1 cellular context compared by ENCODE assay signal in the genomic region with DNA sequence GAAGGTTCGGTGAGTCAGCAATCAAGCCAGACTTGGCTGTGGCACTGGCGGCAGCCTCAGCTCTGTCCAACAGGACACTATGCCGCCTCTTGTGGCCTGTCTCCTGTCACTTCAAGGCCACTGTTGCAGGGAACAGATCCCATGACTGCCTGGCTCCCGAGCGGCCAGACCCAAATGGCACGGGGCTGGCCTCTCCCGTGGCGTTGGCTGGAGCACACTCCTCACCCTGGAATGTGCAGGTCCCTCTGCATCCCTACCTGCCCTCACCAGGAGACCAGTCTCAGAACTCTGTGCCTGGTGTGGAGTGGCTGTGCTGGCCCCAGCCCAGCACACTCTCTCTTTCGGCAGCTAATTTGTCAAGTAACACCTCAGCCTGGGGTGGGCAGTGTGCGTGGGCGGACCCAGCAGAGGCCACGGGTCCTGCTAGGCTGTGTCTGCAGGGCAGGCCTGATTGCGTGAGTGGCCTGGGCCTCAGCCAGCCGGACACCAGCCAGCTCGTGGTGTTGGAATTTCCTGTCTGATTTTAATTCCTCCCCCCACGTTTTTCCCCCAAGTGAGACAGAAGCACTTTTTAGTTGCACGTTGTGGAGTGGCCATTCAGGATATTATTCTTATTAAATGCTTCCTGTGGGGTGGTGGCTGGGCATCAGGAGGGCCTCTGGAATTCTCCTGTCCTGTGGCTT.
TF ChIP-seq lines count a peak whose summit lies in the region.

No MANE protein-coding gene starts in this region.

TF ChIP-seq in K562, 482 proteins besides CTCF, POLR2A, EP300 and RAD21 (continued from another document):
- TF ChIP-seq HDAC6 (IDR thresholded peaks at IDR 0.05; ENCODE audit: low read depth, low read length) (no peak), SOX6 (IDR thresholded peaks at IDR 0.05) (0 out of 2 replicates have a peak, but pooled peaks have one; percentile 17), ELF4 (CRISPR knock-in tag; IDR thresholded peaks at IDR 0.05) (no peak), FOS (IDR thresholded peaks at IDR 0.05; ENCODE audit: extremely low read depth, insufficient read length) (no peak), ZFP30 (CRISPR knock-in tag; IDR thresholded peaks at IDR 0.05; ENCODE audit: borderline replicate concordance) (no peak), TOE1 (IDR thresholded peaks at IDR 0.05; ENCODE audit: borderline replicate concordance) (peak; percentile 39; the same call in 1 of the 2 replicates), TOE1 (CRISPR knock-in tag; IDR thresholded peaks at IDR 0.05; ENCODE audit: borderline replicate concordance, low read depth) (no peak), EZH2 (IDR thresholded peaks at IDR 0.05; ENCODE audit: borderline replicate concordance, low read depth, low read length) (no peak), ZNF224 (CRISPR knock-in tag; IDR thresholded peaks at IDR 0.05) (no peak), ZNF134 (CRISPR knock-in tag; conservative IDR thresholded peaks at IDR 0.05) (no peak), JUND (IDR thresholded peaks at IDR 0.05; ENCODE audit: borderline replicate concordance, low read depth, low read length) (no peak; the same call in 1 of the 2 replicates), JUND (tag; IDR thresholded peaks at IDR 0.05; ENCODE audit: borderline replicate concordance, low read depth, low read length) (peak; percentile 49; the same call in 1 of the 3 replicates), PHF20 (IDR thresholded peaks at IDR 0.05; ENCODE audit: partially characterized antibody) (no peak), MCM5 (IDR thresholded peaks at IDR 0.05; ENCODE audit: low read depth) (no peak), THRAP3 (IDR thresholded peaks at IDR 0.05; ENCODE audit: borderline replicate concordance) (no peak), SMAD3 (CRISPR knock-in tag; conservative IDR thresholded peaks at IDR 0.05) (no peak), ZNF212 (CRISPR knock-in tag; IDR thresholded peaks at IDR 0.05) (no peak)
- TF ChIP-seq, protein P1, sequence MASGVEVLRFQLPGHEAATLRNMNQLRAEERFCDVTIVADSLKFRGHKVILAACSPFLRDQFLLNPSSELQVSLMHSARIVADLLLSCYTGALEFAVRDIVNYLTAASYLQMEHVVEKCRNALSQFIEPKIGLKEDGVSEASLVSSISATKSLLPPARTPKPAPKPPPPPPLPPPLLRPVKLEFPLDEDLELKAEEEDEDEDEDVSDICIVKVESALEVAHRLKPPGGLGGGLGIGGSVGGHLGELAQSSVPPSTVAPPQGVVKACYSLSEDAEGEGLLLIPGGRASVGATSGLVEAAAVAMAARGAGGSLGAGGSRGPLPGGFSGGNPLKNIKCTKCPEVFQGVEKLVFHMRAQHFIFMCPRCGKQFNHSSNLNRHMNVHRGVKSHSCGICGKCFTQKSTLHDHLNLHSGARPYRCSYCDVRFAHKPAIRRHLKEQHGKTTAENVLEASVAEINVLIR (CRISPR knock-in tag; IDR thresholded peaks at IDR 0.05): no peak
- TF ChIP-seq, protein P2, sequence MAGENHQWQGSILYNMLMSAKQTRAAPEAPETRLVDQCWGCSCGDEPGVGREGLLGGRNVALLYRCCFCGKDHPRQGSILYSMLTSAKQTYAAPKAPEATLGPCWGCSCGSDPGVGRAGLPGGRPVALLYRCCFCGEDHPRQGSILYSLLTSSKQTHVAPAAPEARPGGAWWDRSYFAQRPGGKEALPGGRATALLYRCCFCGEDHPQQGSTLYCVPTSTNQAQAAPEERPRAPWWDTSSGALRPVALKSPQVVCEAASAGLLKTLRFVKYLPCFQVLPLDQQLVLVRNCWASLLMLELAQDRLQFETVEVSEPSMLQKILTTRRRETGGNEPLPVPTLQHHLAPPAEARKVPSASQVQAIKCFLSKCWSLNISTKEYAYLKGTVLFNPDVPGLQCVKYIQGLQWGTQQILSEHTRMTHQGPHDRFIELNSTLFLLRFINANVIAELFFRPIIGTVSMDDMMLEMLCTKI (IDR thresholded peaks at IDR 0.05; ENCODE audit: partially characterized antibody): no peak
- TF ChIP-seq, protein P3, sequence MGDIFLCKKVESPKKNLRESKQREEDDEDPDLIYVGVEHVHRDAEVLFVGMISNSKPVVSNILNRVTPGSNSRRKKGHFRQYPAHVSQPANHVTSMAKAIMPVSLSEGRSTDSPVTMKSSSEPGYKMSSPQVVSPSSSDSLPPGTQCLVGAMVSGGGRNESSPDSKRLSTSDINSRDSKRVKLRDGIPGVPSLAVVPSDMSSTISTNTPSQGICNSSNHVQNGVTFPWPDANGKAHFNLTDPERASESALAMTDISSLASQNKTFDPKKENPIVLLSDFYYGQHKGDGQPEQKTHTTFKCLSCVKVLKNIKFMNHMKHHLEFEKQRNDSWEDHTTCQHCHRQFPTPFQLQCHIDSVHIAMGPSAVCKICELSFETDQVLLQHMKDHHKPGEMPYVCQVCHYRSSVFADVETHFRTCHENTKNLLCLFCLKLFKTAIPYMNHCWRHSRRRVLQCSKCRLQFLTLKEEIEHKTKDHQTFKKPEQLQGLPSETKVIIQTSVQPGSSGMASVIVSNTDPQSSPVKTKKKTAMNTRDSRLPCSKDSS (IDR thresholded peaks at IDR 0.05; ENCODE audit: low read depth, partially characterized antibody): no peak
